Comparison of ENCODE assay signal across 12 cellular contexts in genomic region chr10:71712572-71713134, GRCh38. TPM values are rescaled to one million over a fixed set of nuclear protein-coding genes. Genes with fewer than 3 reads are reported as not detected.
DNase-seq lines count a peak whose midpoint lies in the region; ATAC-seq and TF ChIP-seq lines count a peak whose summit lies in the region.
"Had no signal": no experiment of that assay in that cellular context is flagged by ENCODE, and none has a peak within 500 bp of the region (broad histone marks: within the 10 kb centered on the region; RNA-seq: fewer than 3 reads in every experiment).

No MANE protein-coding gene starts in this region.

- ATAC-seq in lung (ENCODE audit: insufficient read depth, low FRiP score), result no peak
- ATAC-seq: PC-3 had no signal

- H3K36me3 ChIP-seq in lung (ENCODE audit: control insufficient read depth in 2 of 2, insufficient read depth in 2 of 2, low read length in 2 of 2) (no peaks in the 10 kb centered on the region), MG63 (no peaks in the 10 kb centered on the region)

- H3K27ac ChIP-seq in adipose tissue (ENCODE audit: low read depth, low read length) (peak overlapping the region; percentile 58), lung (ENCODE audit: low read depth in 1 of 2, low read length in 1 of 2) (peak overlapping the region; percentile 82 to 89), substantia nigra (ENCODE audit: low read depth, low read length, poor library complexity, severe bottlenecking) (peak overlapping the region; percentile 99)
- H3K27ac ChIP-seq: KMS-11 had no signal

- no peaks in the 10 kb centered on the region for H3K9me3 Mint-ChIP-seq in activated CD4-positive, alpha-beta T cell treated with anti-CD3 and anti-CD28 coated beads, Interleukin-2, amount 10 ng/mL, durations not matched to agents 24 days and 14 days

- intact Hi-C loops in activated CD4-positive, alpha-beta T cell treated with anti-CD3 and anti-CD28 coated beads, Interleukin-2, amount 10 ng/mL, durations not matched to agents 24 days and 14 days (cut with micrococcal nuclease), result loop anchor here (1.0 kb wide), 1 partner anchor 14 kb away; no protein-coding TSS in a partner anchor

- peaks cover 0 to 32% of the 10 kb centered on the region in 2 donors for H3K4me1 ChIP-seq in lung (ENCODE audit: control insufficient read depth in 2 of 2, insufficient read depth in 2 of 2, low read length in 2 of 2)

- WGBS in adipose tissue, 3 donors, result 49 to 81% (median 54%) methylated on average over 17 of the region's 17 CpGs
- 49 to 57% methylated on average over 17 of the region's 17 CpGs for WGBS in lung, 2 donors

- no peak for TF ChIP-seq CTCF in lung (IDR thresholded peaks at IDR 0.05; ENCODE audit: control extremely low read depth, extremely low read depth)

- H3K27me3 Mint-ChIP-seq in activated CD4-positive, alpha-beta T cell treated with anti-CD3 and anti-CD28 coated beads, Interleukin-2, amount 10 ng/mL, durations not matched to agents 24 days and 14 days, result no peaks in the 10 kb centered on the region

- peak overlapping the region; percentile 77 for H3K4me3 Mint-ChIP-seq in activated CD4-positive, alpha-beta T cell treated with anti-CD3 and anti-CD28 coated beads, Interleukin-2, amount 10 ng/mL, durations not matched to agents 24 days and 14 days

- peak; percentile 68 for DNase-seq in activated CD4-positive, alpha-beta T cell treated with anti-CD3 and anti-CD28 coated beads, Interleukin-2, amount 10 ng/mL, durations not matched to agents 24 days and 14 days
- no peak for DNase-seq in activated CD4-positive, alpha-beta T cell treated with anti-CD3 and anti-CD28 coated beads for 1 hour
- DNase-seq in lung (ENCODE audit: low spot score) (no peak), substantia nigra (lab: John Stamatoyannopoulos, UW) (peak in 5 of 49 donors; percentile 48 to 59 (median 56)), SKM-1 treated with dmso at 0.1 percent for 144 hours (lab: John Stamatoyannopoulos, UW; ENCODE audit: unreplicated experiment) (no peak), NCI-H345 (lab: John Stamatoyannopoulos, UW) (no peak), MG63 (no peak)
- DNase-seq: H7, PC-3 had no signal

- H3K4me3 ChIP-seq in lung (no peak overlapping the region), MG63 (no peak overlapping the region)
- H3K4me3 ChIP-seq: A549 had no signal

- H3K9me3 ChIP-seq in lung (ENCODE audit: control insufficient read depth in 2 of 2, insufficient read depth in 1 of 2, low read length in 1 of 2) (no peaks in the 10 kb centered on the region), MG63 (no peaks in the 10 kb centered on the region)
- H3K9me3 ChIP-seq: A549 had no signal

- H3K27me3 ChIP-seq in lung (ENCODE audit: control insufficient read depth, insufficient read depth) (no peaks in the 10 kb centered on the region), MG63 (no peaks in the 10 kb centered on the region)

- peak overlapping the region; percentile 97 for H3K27ac Mint-ChIP-seq in activated CD4-positive, alpha-beta T cell treated with anti-CD3 and anti-CD28 coated beads, Interleukin-2, amount 10 ng/mL, durations not matched to agents 24 days and 14 days

- no peaks in the 10 kb centered on the region for H3K36me3 Mint-ChIP-seq in activated CD4-positive, alpha-beta T cell treated with anti-CD3 and anti-CD28 coated beads, Interleukin-2, amount 10 ng/mL, durations not matched to agents 24 days and 14 days (ENCODE audit: low read depth)

- H3K4me1 Mint-ChIP-seq in activated CD4-positive, alpha-beta T cell treated with anti-CD3 and anti-CD28 coated beads, Interleukin-2, amount 10 ng/mL, durations not matched to agents 24 days and 14 days, result peaks cover 58% of the 10 kb centered on the region

RNA-seq across cellular contexts. Expression of gene C10orf105, which starts 6.9 kb away (rescaled TPM):
- total RNA-seq in activated CD4-positive, alpha-beta T cell treated with anti-CD3 and anti-CD28 coated beads, Interleukin-2, amount 10 ng/mL, durations not matched to agents 24 days and 14 days, result 0.26 and 0.33 TPM in 2 replicates
- polyA plus RNA-seq in adipose tissue (under 1 TPM; 0.03 to 0.22 (median 0.19) TPM), lung (under 1 TPM; 0.20 to 0.34 TPM)
- total RNA-seq in lung, result under 1 TPM; 0.14 to 0.58 TPM
- not detected in 2 replicates for total RNA-seq in MG63 (2014; rRNA removed; shearing (Covaris generic); ENCODE audit: low replicate concordance)
- total RNA-seq: PC-3 had no signal
- polyA plus RNA-seq: A549 had no signal
